Comparison of ENCODE assay signal across 1 cellular context in the genomic region with DNA sequence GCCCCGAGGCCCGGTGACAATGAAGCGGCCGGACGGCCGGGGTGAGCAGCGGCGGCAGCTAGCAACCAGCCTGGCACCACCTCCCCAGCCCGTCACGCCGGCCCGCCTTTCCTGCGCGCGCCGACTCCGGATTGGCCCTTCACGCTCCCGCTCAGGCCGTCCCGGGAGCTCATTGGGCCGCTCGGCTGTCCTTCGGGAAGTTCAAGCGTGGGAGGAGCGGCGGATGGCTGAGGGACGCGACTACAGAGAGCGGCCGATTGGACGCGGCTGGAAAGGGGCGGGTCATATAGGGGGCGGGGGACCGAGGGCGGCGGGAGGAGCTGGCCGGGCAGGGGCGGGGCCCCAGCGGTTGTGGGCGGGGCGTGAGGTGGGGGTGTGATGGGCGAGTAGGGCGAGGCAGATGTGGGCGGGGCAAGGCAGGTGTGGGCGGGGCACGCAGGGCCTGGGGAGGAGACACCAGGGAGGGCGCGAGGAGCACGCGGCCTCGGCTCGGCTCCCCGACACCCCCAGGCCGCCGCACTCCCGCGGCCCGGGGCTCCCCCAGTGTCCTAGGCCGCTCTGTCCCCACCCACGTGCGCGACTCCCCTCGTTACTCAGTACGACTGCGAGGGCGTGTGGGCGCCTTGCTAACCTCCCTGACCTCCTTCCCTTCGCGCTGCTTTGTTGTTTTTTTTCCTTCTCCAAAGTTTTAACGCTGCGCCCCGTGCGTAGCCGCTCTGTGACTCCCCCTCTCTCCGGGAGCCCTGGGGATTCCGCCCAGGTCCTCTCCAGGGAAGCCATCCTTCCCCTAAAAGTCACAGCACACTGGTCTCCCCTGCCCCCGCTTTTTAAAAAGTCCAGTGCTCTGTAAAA.
TF ChIP-seq lines count a peak whose summit lies in the region.

A gene (minus strand): TSS at position 60 of the 852 bp plus-strand sequence. CDS start 2,909 bp downstream, outside the sequence.

TF ChIP-seq in GM12878, 131 proteins besides CTCF, POLR2A, EP300 and RAD21 (continued from another document and continues in another):
- TF ChIP-seq, protein P1, sequence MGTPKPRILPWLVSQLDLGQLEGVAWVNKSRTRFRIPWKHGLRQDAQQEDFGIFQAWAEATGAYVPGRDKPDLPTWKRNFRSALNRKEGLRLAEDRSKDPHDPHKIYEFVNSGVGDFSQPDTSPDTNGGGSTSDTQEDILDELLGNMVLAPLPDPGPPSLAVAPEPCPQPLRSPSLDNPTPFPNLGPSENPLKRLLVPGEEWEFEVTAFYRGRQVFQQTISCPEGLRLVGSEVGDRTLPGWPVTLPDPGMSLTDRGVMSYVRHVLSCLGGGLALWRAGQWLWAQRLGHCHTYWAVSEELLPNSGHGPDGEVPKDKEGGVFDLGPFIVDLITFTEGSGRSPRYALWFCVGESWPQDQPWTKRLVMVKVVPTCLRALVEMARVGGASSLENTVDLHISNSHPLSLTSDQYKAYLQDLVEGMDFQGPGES (IDR thresholded peaks at IDR 0.05), result peak; percentile 96
- TF ChIP-seq ZBED1 (IDR thresholded peaks at IDR 0.05; ENCODE audit: borderline replicate concordance) (no peak), TAF1 (IDR thresholded peaks at IDR 0.05; ENCODE audit: borderline replicate concordance, low read depth, low read length) (peak; percentile 45; the same call in 1 of the 2 replicates), NR2F1 (conservative IDR thresholded peaks at IDR 0.05) (peak; percentile 90), NFYA (IDR thresholded peaks at IDR 0.05; ENCODE audit: borderline replicate concordance, low read depth, low read length) (peak; percentile 13; the same call in 1 of the 2 replicates), SIN3A (IDR thresholded peaks at IDR 0.05; ENCODE audit: low read depth, low read length) (peak; percentile 29; the same call in 1 of the 2 replicates), ATF7 (IDR thresholded peaks at IDR 0.05; ENCODE audit: low read depth) (no peak), LARP7 (IDR thresholded peaks at IDR 0.05) (peak; percentile 69), CHD2 (IDR thresholded peaks at IDR 0.05; ENCODE audit: borderline replicate concordance, low read depth, low read length) (peak; percentile 96), ZNF274 (IDR thresholded peaks at IDR 0.05; ENCODE audit: insufficient read depth, insufficient read length) (no peak), STAT3 (IDR thresholded peaks at IDR 0.05; ENCODE audit: low read depth, low read length) (no peak), SREBF2 (IDR thresholded peaks at IDR 0.05; ENCODE audit: low read length) (no peak), RAD51 (IDR thresholded peaks at IDR 0.05) (no peak), ZZZ3 (IDR thresholded peaks at IDR 0.05; ENCODE audit: control insufficient read depth, insufficient read length, low read depth) (no peak), RELA (IDR thresholded peaks at IDR 0.05; ENCODE audit: borderline replicate concordance, partially characterized antibody) (peak; percentile 26), CHD4 (IDR thresholded peaks at IDR 0.05) (no peak), MYC (IDR thresholded peaks at IDR 0.05; ENCODE audit: insufficient read depth, insufficient read length, insufficient replicate concordance, low read length, severe bottlenecking) (peak; percentile 38), BHLHE40 (IDR thresholded peaks at IDR 0.05; ENCODE audit: borderline replicate concordance in 1 of 2, low read depth in 2 of 2, low read length in 1 of 2) (peak; percentile 47 to 75; a peak in 3 of 4 replicates), IKZF1 (conservative IDR thresholded peaks at IDR 0.05) (peak; percentile 40), SMARCA5 (IDR thresholded peaks at IDR 0.05) (0 out of 2 replicates have a peak, but pooled peaks have one; percentile 13), MTA2 (IDR thresholded peaks at IDR 0.05; ENCODE audit: low read depth) (no peak), POU2F2 (IDR thresholded peaks at IDR 0.05; ENCODE audit: borderline replicate concordance, low read depth, low read length) (no peak), ZNF217 (IDR thresholded peaks at IDR 0.05) (no peak), CBFB (IDR thresholded peaks at IDR 0.05; ENCODE audit: low read depth) (no peak), PML (IDR thresholded peaks at IDR 0.05; ENCODE audit: low read length) (no peak), MEF2B (IDR thresholded peaks at IDR 0.05; ENCODE audit: partially characterized antibody, poor library complexity, severe bottlenecking) (peak; percentile 11), PAX5 (IDR thresholded peaks at IDR 0.05; ENCODE audit: borderline replicate concordance, low read depth, low read length) (peak; percentile 57), GATAD2B (conservative IDR thresholded peaks at IDR 0.05; ENCODE audit: low read depth) (peak; percentile 57), MTA3 (IDR thresholded peaks at IDR 0.05; ENCODE audit: borderline replicate concordance, low read length) (no peak)
- TF ChIP-seq, protein P2, sequence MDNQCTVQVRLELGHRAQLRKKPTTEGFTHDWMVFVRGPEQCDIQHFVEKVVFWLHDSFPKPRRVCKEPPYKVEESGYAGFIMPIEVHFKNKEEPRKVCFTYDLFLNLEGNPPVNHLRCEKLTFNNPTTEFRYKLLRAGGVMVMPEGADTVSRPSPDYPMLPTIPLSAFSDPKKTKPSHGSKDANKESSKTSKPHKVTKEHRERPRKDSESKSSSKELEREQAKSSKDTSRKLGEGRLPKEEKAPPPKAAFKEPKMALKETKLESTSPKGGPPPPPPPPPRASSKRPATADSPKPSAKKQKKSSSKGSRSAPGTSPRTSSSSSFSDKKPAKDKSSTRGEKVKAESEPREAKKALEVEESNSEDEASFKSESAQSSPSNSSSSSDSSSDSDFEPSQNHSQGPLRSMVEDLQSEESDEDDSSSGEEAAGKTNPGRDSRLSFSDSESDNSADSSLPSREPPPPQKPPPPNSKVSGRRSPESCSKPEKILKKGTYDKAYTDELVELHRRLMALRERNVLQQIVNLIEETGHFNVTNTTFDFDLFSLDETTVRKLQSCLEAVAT (IDR thresholded peaks at IDR 0.05), result 0 out of 2 replicates have a peak, but pooled peaks have one; percentile 16
- TF ChIP-seq, protein P3, sequence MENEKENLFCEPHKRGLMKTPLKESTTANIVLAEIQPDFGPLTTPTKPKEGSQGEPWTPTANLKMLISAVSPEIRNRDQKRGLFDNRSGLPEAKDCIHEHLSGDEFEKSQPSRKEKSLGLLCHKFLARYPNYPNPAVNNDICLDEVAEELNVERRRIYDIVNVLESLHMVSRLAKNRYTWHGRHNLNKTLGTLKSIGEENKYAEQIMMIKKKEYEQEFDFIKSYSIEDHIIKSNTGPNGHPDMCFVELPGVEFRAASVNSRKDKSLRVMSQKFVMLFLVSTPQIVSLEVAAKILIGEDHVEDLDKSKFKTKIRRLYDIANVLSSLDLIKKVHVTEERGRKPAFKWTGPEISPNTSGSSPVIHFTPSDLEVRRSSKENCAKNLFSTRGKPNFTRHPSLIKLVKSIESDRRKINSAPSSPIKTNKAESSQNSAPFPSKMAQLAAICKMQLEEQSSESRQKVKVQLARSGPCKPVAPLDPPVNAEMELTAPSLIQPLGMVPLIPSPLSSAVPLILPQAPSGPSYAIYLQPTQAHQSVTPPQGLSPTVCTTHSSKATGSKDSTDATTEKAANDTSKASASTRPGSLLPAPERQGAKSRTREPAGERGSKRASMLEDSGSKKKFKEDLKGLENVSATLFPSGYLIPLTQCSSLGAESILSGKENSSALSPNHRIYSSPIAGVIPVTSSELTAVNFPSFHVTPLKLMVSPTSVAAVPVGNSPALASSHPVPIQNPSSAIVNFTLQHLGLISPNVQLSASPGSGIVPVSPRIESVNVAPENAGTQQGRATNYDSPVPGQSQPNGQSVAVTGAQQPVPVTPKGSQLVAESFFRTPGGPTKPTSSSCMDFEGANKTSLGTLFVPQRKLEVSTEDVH (IDR thresholded peaks at IDR 0.05; ENCODE audit: low read depth, partially characterized antibody), result no peak
- TF ChIP-seq, protein P4, sequence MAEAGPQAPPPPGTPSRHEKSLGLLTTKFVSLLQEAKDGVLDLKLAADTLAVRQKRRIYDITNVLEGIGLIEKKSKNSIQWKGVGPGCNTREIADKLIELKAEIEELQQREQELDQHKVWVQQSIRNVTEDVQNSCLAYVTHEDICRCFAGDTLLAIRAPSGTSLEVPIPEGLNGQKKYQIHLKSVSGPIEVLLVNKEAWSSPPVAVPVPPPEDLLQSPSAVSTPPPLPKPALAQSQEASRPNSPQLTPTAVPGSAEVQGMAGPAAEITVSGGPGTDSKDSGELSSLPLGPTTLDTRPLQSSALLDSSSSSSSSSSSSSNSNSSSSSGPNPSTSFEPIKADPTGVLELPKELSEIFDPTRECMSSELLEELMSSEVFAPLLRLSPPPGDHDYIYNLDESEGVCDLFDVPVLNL (IDR thresholded peaks at IDR 0.05; ENCODE audit: low read depth, low read length), result peak; percentile 81
- TF ChIP-seq, protein P5, sequence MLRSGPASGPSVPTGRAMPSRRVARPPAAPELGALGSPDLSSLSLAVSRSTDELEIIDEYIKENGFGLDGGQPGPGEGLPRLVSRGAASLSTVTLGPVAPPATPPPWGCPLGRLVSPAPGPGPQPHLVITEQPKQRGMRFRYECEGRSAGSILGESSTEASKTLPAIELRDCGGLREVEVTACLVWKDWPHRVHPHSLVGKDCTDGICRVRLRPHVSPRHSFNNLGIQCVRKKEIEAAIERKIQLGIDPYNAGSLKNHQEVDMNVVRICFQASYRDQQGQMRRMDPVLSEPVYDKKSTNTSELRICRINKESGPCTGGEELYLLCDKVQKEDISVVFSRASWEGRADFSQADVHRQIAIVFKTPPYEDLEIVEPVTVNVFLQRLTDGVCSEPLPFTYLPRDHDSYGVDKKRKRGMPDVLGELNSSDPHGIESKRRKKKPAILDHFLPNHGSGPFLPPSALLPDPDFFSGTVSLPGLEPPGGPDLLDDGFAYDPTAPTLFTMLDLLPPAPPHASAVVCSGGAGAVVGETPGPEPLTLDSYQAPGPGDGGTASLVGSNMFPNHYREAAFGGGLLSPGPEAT (IDR thresholded peaks at IDR 0.05; ENCODE audit: low read depth), result 0 out of 2 replicates have a peak, but pooled peaks have one; percentile 25
- TF ChIP-seq, protein P6, sequence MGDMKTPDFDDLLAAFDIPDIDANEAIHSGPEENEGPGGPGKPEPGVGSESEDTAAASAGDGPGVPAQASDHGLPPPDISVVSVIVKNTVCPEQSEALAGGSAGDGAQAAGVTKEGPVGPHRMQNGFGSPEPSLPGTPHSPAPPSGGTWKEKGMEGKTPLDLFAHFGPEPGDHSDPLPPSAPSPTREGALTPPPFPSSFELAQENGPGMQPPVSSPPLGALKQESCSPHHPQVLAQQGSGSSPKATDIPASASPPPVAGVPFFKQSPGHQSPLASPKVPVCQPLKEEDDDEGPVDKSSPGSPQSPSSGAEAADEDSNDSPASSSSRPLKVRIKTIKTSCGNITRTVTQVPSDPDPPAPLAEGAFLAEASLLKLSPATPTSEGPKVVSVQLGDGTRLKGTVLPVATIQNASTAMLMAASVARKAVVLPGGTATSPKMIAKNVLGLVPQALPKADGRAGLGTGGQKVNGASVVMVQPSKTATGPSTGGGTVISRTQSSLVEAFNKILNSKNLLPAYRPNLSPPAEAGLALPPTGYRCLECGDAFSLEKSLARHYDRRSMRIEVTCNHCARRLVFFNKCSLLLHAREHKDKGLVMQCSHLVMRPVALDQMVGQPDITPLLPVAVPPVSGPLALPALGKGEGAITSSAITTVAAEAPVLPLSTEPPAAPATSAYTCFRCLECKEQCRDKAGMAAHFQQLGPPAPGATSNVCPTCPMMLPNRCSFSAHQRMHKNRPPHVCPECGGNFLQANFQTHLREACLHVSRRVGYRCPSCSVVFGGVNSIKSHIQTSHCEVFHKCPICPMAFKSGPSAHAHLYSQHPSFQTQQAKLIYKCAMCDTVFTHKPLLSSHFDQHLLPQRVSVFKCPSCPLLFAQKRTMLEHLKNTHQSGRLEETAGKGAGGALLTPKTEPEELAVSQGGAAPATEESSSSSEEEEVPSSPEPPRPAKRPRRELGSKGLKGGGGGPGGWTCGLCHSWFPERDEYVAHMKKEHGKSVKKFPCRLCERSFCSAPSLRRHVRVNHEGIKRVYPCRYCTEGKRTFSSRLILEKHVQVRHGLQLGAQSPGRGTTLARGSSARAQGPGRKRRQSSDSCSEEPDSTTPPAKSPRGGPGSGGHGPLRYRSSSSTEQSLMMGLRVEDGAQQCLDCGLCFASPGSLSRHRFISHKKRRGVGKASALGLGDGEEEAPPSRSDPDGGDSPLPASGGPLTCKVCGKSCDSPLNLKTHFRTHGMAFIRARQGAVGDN (IDR thresholded peaks at IDR 0.05), result peak; percentile 92
- TF ChIP-seq, protein P7, sequence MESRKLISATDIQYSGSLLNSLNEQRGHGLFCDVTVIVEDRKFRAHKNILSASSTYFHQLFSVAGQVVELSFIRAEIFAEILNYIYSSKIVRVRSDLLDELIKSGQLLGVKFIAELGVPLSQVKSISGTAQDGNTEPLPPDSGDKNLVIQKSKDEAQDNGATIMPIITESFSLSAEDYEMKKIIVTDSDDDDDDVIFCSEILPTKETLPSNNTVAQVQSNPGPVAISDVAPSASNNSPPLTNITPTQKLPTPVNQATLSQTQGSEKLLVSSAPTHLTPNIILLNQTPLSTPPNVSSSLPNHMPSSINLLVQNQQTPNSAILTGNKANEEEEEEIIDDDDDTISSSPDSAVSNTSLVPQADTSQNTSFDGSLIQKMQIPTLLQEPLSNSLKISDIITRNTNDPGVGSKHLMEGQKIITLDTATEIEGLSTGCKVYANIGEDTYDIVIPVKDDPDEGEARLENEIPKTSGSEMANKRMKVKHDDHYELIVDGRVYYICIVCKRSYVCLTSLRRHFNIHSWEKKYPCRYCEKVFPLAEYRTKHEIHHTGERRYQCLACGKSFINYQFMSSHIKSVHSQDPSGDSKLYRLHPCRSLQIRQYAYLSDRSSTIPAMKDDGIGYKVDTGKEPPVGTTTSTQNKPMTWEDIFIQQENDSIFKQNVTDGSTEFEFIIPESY (IDR thresholded peaks at IDR 0.05), result no peak
- TF ChIP-seq, protein P8, sequence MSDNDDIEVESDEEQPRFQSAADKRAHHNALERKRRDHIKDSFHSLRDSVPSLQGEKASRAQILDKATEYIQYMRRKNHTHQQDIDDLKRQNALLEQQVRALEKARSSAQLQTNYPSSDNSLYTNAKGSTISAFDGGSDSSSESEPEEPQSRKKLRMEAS (IDR thresholded peaks at IDR 0.05; ENCODE audit: low read depth, low read length), result peak; percentile 90
- TF ChIP-seq, protein P9, sequence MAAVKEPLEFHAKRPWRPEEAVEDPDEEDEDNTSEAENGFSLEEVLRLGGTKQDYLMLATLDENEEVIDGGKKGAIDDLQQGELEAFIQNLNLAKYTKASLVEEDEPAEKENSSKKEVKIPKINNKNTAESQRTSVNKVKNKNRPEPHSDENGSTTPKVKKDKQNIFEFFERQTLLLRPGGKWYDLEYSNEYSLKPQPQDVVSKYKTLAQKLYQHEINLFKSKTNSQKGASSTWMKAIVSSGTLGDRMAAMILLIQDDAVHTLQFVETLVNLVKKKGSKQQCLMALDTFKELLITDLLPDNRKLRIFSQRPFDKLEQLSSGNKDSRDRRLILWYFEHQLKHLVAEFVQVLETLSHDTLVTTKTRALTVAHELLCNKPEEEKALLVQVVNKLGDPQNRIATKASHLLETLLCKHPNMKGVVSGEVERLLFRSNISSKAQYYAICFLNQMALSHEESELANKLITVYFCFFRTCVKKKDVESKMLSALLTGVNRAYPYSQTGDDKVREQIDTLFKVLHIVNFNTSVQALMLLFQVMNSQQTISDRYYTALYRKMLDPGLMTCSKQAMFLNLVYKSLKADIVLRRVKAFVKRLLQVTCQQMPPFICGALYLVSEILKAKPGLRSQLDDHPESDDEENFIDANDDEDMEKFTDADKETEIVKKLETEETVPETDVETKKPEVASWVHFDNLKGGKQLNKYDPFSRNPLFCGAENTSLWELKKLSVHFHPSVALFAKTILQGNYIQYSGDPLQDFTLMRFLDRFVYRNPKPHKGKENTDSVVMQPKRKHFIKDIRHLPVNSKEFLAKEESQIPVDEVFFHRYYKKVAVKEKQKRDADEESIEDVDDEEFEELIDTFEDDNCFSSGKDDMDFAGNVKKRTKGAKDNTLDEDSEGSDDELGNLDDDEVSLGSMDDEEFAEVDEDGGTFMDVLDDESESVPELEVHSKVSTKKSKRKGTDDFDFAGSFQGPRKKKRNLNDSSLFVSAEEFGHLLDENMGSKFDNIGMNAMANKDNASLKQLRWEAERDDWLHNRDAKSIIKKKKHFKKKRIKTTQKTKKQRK (IDR thresholded peaks at IDR 0.05; ENCODE audit: low read depth, low read length), result peak; percentile 87
